14 cellular contexts compared by ENCODE assay signal in genomic region chr2:210626849-210627248, GRCh38.
DNase-seq lines count a peak whose midpoint lies in the region; ATAC-seq and TF ChIP-seq lines count a peak whose summit lies in the region.
"Had no signal": no experiment of that assay in that cellular context is flagged by ENCODE, and none has a peak within 500 bp of the region (broad histone marks: within the 10 kb centered on the region; RNA-seq: fewer than 3 reads in every experiment).

No MANE protein-coding gene starts in this region.

- no peaks in the 10 kb centered on the region for H3K36me3 Mint-ChIP-seq in WTC11
- H3K36me3 Mint-ChIP-seq in activated CD8-positive, alpha-beta T cell treated with anti-CD3 and anti-CD28 coated beads for 36 hours (ENCODE audit: low read depth): no peaks in the 10 kb centered on the region

- ATAC-seq in HG03159 (IDR thresholded peaks at IDR 0.05; ENCODE audit: unreplicated experiment) (peak; percentile 48), WTC11 (no peak), GM18873 (IDR thresholded peaks at IDR 0.05; ENCODE audit: low FRiP score, unreplicated experiment) (no peak)
- no peak for ATAC-seq in activated CD8-positive, alpha-beta T cell treated with anti-CD3 and anti-CD28 coated beads for 36 hours
- no peak for ATAC-seq in stimulated activated naive CD8-positive, alpha-beta T cell treated with anti-CD3 and anti-CD28 coated beads, Interleukin-15, amount 100 ng/mL, for 72 hours
- ATAC-seq: left colon had no signal

- no peaks in the 10 kb centered on the region for H3K9me3 Mint-ChIP-seq in WTC11
- no peaks in the 10 kb centered on the region for H3K9me3 Mint-ChIP-seq in activated CD8-positive, alpha-beta T cell treated with anti-CD3 and anti-CD28 coated beads for 36 hours
- no peaks in the 10 kb centered on the region for H3K9me3 Mint-ChIP-seq in stimulated activated naive CD8-positive, alpha-beta T cell treated with anti-CD3 and anti-CD28 coated beads, Interleukin-15, amount 100 ng/mL, for 72 hours
- H3K9me3 Mint-ChIP-seq: nephron progenitor cell had no signal

- DNase-seq in EL: peak; percentile 25
- no peak for DNase-seq in WTC11 (ENCODE audit: low spot score)
- DNase-seq in islet precursor cell: peak; percentile 60
- DNase-seq in activated CD8-positive, alpha-beta T cell treated with anti-CD3 and anti-CD28 coated beads for 36 hours: no peak
- DNase-seq in stimulated activated naive CD8-positive, alpha-beta T cell treated with anti-CD3 and anti-CD28 coated beads, Interleukin-15, amount 100 ng/mL, for 72 hours: no peak
- no peak for DNase-seq in central memory CD4-positive, alpha-beta T cell
- DNase-seq: activated CD4-positive, alpha-beta T cell treated with anti-CD3 and anti-CD28 coated beads for 48 hours; caudate nucleus; left colon; NCI-H1694; nephron progenitor cell; NK-92 treated with Interleukin-12 subunit alpha and Interleukin-12 subunit beta, amount 100 ng/mL, for 24 hours had no signal

- no peak overlapping the region for H3K4me3 Mint-ChIP-seq in WTC11
- H3K4me3 Mint-ChIP-seq in activated CD8-positive, alpha-beta T cell treated with anti-CD3 and anti-CD28 coated beads for 36 hours: no peak overlapping the region
- no peak overlapping the region for H3K4me3 Mint-ChIP-seq in stimulated activated naive CD8-positive, alpha-beta T cell treated with anti-CD3 and anti-CD28 coated beads, Interleukin-15, amount 100 ng/mL, for 72 hours
- H3K4me3 Mint-ChIP-seq: nephron progenitor cell had no signal

- intact Hi-C loops in activated CD8-positive, alpha-beta T cell treated with anti-CD3 and anti-CD28 coated beads for 36 hours (cut with micrococcal nuclease): no loop called here

- peaks cover 20% of the 10 kb centered on the region for H3K4me1 Mint-ChIP-seq in WTC11
- H3K4me1 Mint-ChIP-seq in activated CD8-positive, alpha-beta T cell treated with anti-CD3 and anti-CD28 coated beads for 36 hours (ENCODE audit: low read depth): no peaks in the 10 kb centered on the region
- no peaks in the 10 kb centered on the region for H3K4me1 Mint-ChIP-seq in stimulated activated naive CD8-positive, alpha-beta T cell treated with anti-CD3 and anti-CD28 coated beads, Interleukin-15, amount 100 ng/mL, for 72 hours

- peak overlapping the region; percentile 74 for H3K27ac Mint-ChIP-seq in WTC11
- H3K27ac Mint-ChIP-seq in activated CD8-positive, alpha-beta T cell treated with anti-CD3 and anti-CD28 coated beads for 36 hours: no peak overlapping the region
- H3K27ac Mint-ChIP-seq in stimulated activated naive CD8-positive, alpha-beta T cell treated with anti-CD3 and anti-CD28 coated beads, Interleukin-15, amount 100 ng/mL, for 72 hours: no peak overlapping the region
- H3K27ac Mint-ChIP-seq: nephron progenitor cell had no signal

- no peak for TF ChIP-seq CTCF in WTC11 (IDR thresholded peaks at IDR 0.05)
- TF ChIP-seq CTCF in activated CD8-positive, alpha-beta T cell treated with anti-CD3 and anti-CD28 coated beads for 36 hours (IDR thresholded peaks at IDR 0.05): no peak

- CTCF ChIA-PET in WTC11 (lab: Charles Lee): no interaction called here
- CTCF ChIA-PET in activated CD8-positive, alpha-beta T cell treated with anti-CD3 and anti-CD28 coated beads for 36 hours (lab: Charles Lee): no interaction called here

- POLR2A ChIA-PET in WTC11 (lab: Charles Lee): no interaction called here
- POLR2A ChIA-PET in activated CD8-positive, alpha-beta T cell treated with anti-CD3 and anti-CD28 coated beads for 36 hours (lab: Charles Lee): no interaction called here

- H3K27me3 Mint-ChIP-seq in WTC11 (ENCODE audit: low read depth): no peaks in the 10 kb centered on the region
- no peaks in the 10 kb centered on the region for H3K27me3 Mint-ChIP-seq in activated CD8-positive, alpha-beta T cell treated with anti-CD3 and anti-CD28 coated beads for 36 hours
- no peaks in the 10 kb centered on the region for H3K27me3 Mint-ChIP-seq in stimulated activated naive CD8-positive, alpha-beta T cell treated with anti-CD3 and anti-CD28 coated beads, Interleukin-15, amount 100 ng/mL, for 72 hours

TF ChIP-seq in WTC11, 78 proteins besides CTCF, POLR2A, EP300 and RAD21 (continues in another document):
- TF ChIP-seq, protein P1, sequence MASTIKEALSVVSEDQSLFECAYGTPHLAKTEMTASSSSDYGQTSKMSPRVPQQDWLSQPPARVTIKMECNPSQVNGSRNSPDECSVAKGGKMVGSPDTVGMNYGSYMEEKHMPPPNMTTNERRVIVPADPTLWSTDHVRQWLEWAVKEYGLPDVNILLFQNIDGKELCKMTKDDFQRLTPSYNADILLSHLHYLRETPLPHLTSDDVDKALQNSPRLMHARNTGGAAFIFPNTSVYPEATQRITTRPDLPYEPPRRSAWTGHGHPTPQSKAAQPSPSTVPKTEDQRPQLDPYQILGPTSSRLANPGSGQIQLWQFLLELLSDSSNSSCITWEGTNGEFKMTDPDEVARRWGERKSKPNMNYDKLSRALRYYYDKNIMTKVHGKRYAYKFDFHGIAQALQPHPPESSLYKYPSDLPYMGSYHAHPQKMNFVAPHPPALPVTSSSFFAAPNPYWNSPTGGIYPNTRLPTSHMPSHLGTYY (CRISPR knock-in tag; IDR thresholded peaks at IDR 0.05): no peak
- TF ChIP-seq ZBTB43 (CRISPR knock-in tag; IDR thresholded peaks at IDR 0.05): no peak
- TF ChIP-seq NR3C1 (CRISPR knock-in tag; conservative IDR thresholded peaks at IDR 0.05; ENCODE audit: low read depth): no peak
- TF ChIP-seq PREB (CRISPR knock-in tag; IDR thresholded peaks at IDR 0.05; ENCODE audit: borderline replicate concordance): no peak
- TF ChIP-seq MYBL2 (CRISPR knock-in tag; IDR thresholded peaks at IDR 0.05): no peak
- TF ChIP-seq, protein P2, sequence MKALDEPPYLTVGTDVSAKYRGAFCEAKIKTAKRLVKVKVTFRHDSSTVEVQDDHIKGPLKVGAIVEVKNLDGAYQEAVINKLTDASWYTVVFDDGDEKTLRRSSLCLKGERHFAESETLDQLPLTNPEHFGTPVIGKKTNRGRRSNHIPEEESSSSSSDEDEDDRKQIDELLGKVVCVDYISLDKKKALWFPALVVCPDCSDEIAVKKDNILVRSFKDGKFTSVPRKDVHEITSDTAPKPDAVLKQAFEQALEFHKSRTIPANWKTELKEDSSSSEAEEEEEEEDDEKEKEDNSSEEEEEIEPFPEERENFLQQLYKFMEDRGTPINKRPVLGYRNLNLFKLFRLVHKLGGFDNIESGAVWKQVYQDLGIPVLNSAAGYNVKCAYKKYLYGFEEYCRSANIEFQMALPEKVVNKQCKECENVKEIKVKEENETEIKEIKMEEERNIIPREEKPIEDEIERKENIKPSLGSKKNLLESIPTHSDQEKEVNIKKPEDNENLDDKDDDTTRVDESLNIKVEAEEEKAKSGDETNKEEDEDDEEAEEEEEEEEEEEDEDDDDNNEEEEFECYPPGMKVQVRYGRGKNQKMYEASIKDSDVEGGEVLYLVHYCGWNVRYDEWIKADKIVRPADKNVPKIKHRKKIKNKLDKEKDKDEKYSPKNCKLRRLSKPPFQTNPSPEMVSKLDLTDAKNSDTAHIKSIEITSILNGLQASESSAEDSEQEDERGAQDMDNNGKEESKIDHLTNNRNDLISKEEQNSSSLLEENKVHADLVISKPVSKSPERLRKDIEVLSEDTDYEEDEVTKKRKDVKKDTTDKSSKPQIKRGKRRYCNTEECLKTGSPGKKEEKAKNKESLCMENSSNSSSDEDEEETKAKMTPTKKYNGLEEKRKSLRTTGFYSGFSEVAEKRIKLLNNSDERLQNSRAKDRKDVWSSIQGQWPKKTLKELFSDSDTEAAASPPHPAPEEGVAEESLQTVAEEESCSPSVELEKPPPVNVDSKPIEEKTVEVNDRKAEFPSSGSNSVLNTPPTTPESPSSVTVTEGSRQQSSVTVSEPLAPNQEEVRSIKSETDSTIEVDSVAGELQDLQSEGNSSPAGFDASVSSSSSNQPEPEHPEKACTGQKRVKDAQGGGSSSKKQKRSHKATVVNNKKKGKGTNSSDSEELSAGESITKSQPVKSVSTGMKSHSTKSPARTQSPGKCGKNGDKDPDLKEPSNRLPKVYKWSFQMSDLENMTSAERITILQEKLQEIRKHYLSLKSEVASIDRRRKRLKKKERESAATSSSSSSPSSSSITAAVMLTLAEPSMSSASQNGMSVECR (CRISPR knock-in tag; IDR thresholded peaks at IDR 0.05; ENCODE audit: borderline replicate concordance): no peak
- TF ChIP-seq, protein P3, sequence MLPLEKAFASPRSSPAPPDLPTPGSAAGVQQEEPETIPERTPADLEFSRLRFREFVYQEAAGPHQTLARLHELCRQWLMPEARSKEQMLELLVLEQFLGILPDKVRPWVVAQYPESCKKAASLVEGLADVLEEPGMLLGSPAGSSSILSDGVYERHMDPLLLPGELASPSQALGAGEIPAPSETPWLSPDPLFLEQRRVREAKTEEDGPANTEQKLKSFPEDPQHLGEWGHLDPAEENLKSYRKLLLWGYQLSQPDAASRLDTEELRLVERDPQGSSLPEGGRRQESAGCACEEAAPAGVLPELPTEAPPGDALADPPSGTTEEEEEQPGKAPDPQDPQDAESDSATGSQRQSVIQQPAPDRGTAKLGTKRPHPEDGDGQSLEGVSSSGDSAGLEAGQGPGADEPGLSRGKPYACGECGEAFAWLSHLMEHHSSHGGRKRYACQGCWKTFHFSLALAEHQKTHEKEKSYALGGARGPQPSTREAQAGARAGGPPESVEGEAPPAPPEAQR (CRISPR knock-in tag; IDR thresholded peaks at IDR 0.05): no peak
- no peak for TF ChIP-seq GABPB1 (CRISPR knock-in tag; IDR thresholded peaks at IDR 0.05)
- no peak for TF ChIP-seq RELA (CRISPR knock-in tag; IDR thresholded peaks at IDR 0.05; ENCODE audit: borderline replicate concordance)
- TF ChIP-seq JAZF1 (CRISPR knock-in tag; IDR thresholded peaks at IDR 0.05): no peak

Comparison
In these comparisons a context has a peak if more than half of its experiments do, and no peak if none do; other contexts are left out.
1. DNase-seq: peak in EL (single experiment) and islet precursor cell (single experiment); none in WTC11 (single experiment), activated CD8-positive, alpha-beta T cell treated with anti-CD3 and anti-CD28 coated beads for 36 hours (single experiment), stimulated activated naive CD8-positive, alpha-beta T cell treated with anti-CD3 and anti-CD28 coated beads, Interleukin-15, amount 100 ng/mL, for 72 hours (0 of 2) and central memory CD4-positive, alpha-beta T cell (single experiment).